In the genomic region with DNA sequence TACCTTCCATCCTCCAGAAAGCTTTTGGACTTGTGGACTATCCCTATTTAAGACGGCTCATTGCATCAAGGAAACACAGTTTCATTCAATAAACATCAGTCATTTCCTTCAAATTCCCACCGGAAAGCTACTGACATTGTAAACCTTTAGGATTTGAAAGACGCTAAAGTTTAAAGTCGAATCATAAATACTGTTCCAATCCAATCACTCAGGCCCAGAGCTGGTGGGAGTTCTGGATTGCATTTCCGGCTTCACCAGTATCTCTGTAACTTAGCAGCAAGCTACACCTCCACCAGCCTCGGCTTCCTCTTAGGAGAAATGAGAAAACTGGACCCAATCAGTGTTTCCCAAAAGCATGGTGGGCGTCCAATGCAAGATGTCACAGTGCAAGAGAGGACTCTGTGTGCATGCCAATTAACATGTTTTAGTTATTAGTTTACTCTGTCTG, we compare ENCODE assay signal across 9 cellular contexts. TPM values are rescaled to one million over a fixed set of nuclear protein-coding genes. Genes with fewer than 3 reads are reported as not detected.
DNase-seq lines count a peak whose midpoint lies in the region; ATAC-seq and TF ChIP-seq lines count a peak whose summit lies in the region.
"Had no signal": no experiment of that assay in that cellular context is flagged by ENCODE, and none has a peak within 500 bp of the region (broad histone marks: within the 10 kb centered on the region; RNA-seq: fewer than 3 reads in every experiment).

No MANE protein-coding gene starts in this region.

- peak overlapping the region; percentile 65 for H3K4me3 ChIP-seq in CD4-positive, CD25-positive, alpha-beta regulatory T cell (ENCODE audit: low read depth, low read length)
- peak overlapping the region; percentile 94 for H3K4me3 ChIP-seq in lower lobe of right lung

- H3K27ac Mint-ChIP-seq in CD4-positive, CD25-positive, alpha-beta regulatory T cell, result peak overlapping the region; percentile 26 to 91 (median 81)
- H3K27ac Mint-ChIP-seq in MCF 10A (ENCODE audit: low read depth, unreplicated experiment) (peak overlapping the region; percentile 90), type B pancreatic cell (peak overlapping the region; percentile 88)

- in situ Hi-C loops in KBM-7 (cut with MboI; ENCODE audit: low pct_unique_long_range_greater_than_20kb, low sequenced_read_pairs), result no loop called here

- H3K27me3 Mint-ChIP-seq in CD4-positive, CD25-positive, alpha-beta regulatory T cell, result peaks cover 5% of the 10 kb centered on the region
- H3K27me3 Mint-ChIP-seq in MCF 10A (ENCODE audit: insufficient read depth, unreplicated experiment) (no peaks in the 10 kb centered on the region), type B pancreatic cell (peaks cover 4% of the 10 kb centered on the region)

- no peaks in the 10 kb centered on the region for H3K9me3 ChIP-seq in CD4-positive, CD25-positive, alpha-beta regulatory T cell (ENCODE audit: control insufficient read depth in 2 of 2, low read length in 2 of 2)
- no peaks in the 10 kb centered on the region for H3K9me3 ChIP-seq in lower lobe of right lung

- peaks cover 23 to 62% (median 47%) of the 10 kb centered on the region in 4 donors for H3K4me1 Mint-ChIP-seq in CD4-positive, CD25-positive, alpha-beta regulatory T cell
- H3K4me1 Mint-ChIP-seq in MCF 10A (ENCODE audit: insufficient read depth, unreplicated experiment) (peaks cover 35% of the 10 kb centered on the region), type B pancreatic cell (ENCODE audit: unreplicated experiment) (peaks cover 28% of the 10 kb centered on the region)

- intact Hi-C loops in MCF 10A (cut with micrococcal nuclease) (loop anchor here (1.0 to 5.0 kb wide), 2 partner anchors 14 to 106 kb away; a partner anchor contains a TSS), lower lobe of right lung (cut with DNase I) (no loop called here)

- no peak for ATAC-seq in CD4-positive, CD25-positive, alpha-beta regulatory T cell (ENCODE audit: low read depth in 2 of 2)
- ATAC-seq in lower lobe of right lung (no peak), GM21786 (IDR thresholded peaks at IDR 0.05; ENCODE audit: unreplicated experiment) (no peak), GM21825 (IDR thresholded peaks at IDR 0.05; ENCODE audit: unreplicated experiment) (no peak)

- H3K27ac ChIP-seq in CD4-positive, CD25-positive, alpha-beta regulatory T cell (ENCODE audit: insufficient read depth, low read length, poor library complexity, severe bottlenecking), result no peak overlapping the region
- H3K27ac ChIP-seq in lower lobe of right lung, result no peak overlapping the region
- H3K27ac ChIP-seq: KMS-11 had no signal

- peak overlapping the region; percentile 91 to 95 (median 92) for H3K4me3 Mint-ChIP-seq in CD4-positive, CD25-positive, alpha-beta regulatory T cell
- peak overlapping the region; percentile 96 for H3K4me3 Mint-ChIP-seq in MCF 10A (ENCODE audit: unreplicated experiment)
- H3K4me3 Mint-ChIP-seq in type B pancreatic cell, result peak overlapping the region; percentile 91

- POLR2A ChIA-PET in MCF 10A (lab: Yijun Ruan, JAX), result interaction anchor here (0.6 to 5.4 kb wide), 6 partner anchors 12 to 1906 kb away, joined by 3 to 71 read pairs (median 5); a partner anchor contains a TSS

- TSS peak; percentile 55 for BruUV-seq in MCF 10A (replicated peaks; lab: Mats Ljungman, UMichigan)

- DNase-seq in CD4-positive, CD25-positive, alpha-beta regulatory T cell, result no peak
- DNase-seq in KBM-7 (peak; percentile 44), MCF 10A (ENCODE audit: unreplicated experiment) (peak; percentile 47), lower lobe of right lung (no peak), type B pancreatic cell (ENCODE audit: extremely low spot score, unreplicated experiment) (no peak)
- no peak for DNase-seq in stimulated activated CD4-positive, alpha-beta T cell treated with anti-CD3 and anti-CD28 coated beads, Interleukin-12 subunit alpha, Interleukin-12 subunit beta, amount 100 ng/mL, for 4 hours

- H3K9me3 Mint-ChIP-seq in CD4-positive, CD25-positive, alpha-beta regulatory T cell, result peaks cover 0 to 3% (median 2%) of the 10 kb centered on the region in 7 donors
- no peaks in the 10 kb centered on the region for H3K9me3 Mint-ChIP-seq in MCF 10A (ENCODE audit: unreplicated experiment)
- peaks cover 4% of the 10 kb centered on the region for H3K9me3 Mint-ChIP-seq in type B pancreatic cell

- TF ChIP-seq CTCF in MCF 10A (IDR thresholded peaks at IDR 0.05; ENCODE audit: unreplicated experiment) (no peak), lower lobe of right lung (IDR thresholded peaks at IDR 0.05) (no peak), type B pancreatic cell (conservative IDR thresholded peaks at IDR 0.05) (no peak)

- H3K36me3 Mint-ChIP-seq in CD4-positive, CD25-positive, alpha-beta regulatory T cell, result peaks cover 10% of the 10 kb centered on the region
- peaks cover 18% of the 10 kb centered on the region for H3K36me3 Mint-ChIP-seq in MCF 10A (ENCODE audit: insufficient read depth, unreplicated experiment)
- peaks cover 9% of the 10 kb centered on the region for H3K36me3 Mint-ChIP-seq in type B pancreatic cell

- H3K4me1 ChIP-seq in CD4-positive, CD25-positive, alpha-beta regulatory T cell (ENCODE audit: control insufficient read depth, insufficient read depth, low read length, poor library complexity, severe bottlenecking), result peaks cover 37% of the 10 kb centered on the region
- peaks cover 36% of the 10 kb centered on the region for H3K4me1 ChIP-seq in lower lobe of right lung

- CTCF ChIA-PET in MCF 10A (lab: Yijun Ruan, JAX), result interaction anchor here (0.6 to 1.7 kb wide), 3 partner anchors 14 to 281 kb away, joined by 3 to 4 read pairs (median 4); no protein-coding TSS in a partner anchor

- H3K27me3 ChIP-seq in CD4-positive, CD25-positive, alpha-beta regulatory T cell (ENCODE audit: control insufficient read depth, insufficient read depth, low read length), result no peaks in the 10 kb centered on the region
- no peaks in the 10 kb centered on the region for H3K27me3 ChIP-seq in lower lobe of right lung (ENCODE audit: low read depth)

- no peaks in the 10 kb centered on the region for H3K36me3 ChIP-seq in CD4-positive, CD25-positive, alpha-beta regulatory T cell (ENCODE audit: control insufficient read depth, insufficient read depth, low read length)
- H3K36me3 ChIP-seq in lower lobe of right lung, result no peaks in the 10 kb centered on the region

RNA-seq across cellular contexts. Expression of a gene that starts 1.6 kb away (rescaled TPM):
- 67.1 TPM for total RNA-seq in CD4-positive, CD25-positive, alpha-beta regulatory T cell
- 10 to 100 TPM; 24.9 to 37.7 (median 26.0) TPM for polyA plus RNA-seq in CD4-positive, CD25-positive, alpha-beta regulatory T cell
- total RNA-seq in MCF 10A (2022), result 36.9 and 41.8 TPM in 2 replicates
- 45.5 TPM for total RNA-seq in lower lobe of right lung
- total RNA-seq in type B pancreatic cell (ENCODE audit: low replicate concordance), result 38.2 and 45.5 TPM in 2 replicates

RNA-seq across cellular contexts. Expression of a gene that starts 13.7 kb away (rescaled TPM):
- total RNA-seq in CD4-positive, CD25-positive, alpha-beta regulatory T cell, result 27.4 TPM
- 10 to 100 TPM; 36.6 to 46.5 (median 41.8) TPM for polyA plus RNA-seq in CD4-positive, CD25-positive, alpha-beta regulatory T cell
- total RNA-seq in MCF 10A (2022) (27.4 and 31.2 TPM in 2 replicates), lower lobe of right lung (20.7 TPM), type B pancreatic cell (ENCODE audit: low replicate concordance) (27.4 and 29.2 TPM in 2 replicates)

Comparison
In these comparisons a context has a peak if more than half of its experiments do, and no peak if none do; other contexts are left out.
1. DNase-seq: peak in KBM-7 (single experiment) and MCF 10A (single experiment); none in CD4-positive, CD25-positive, alpha-beta regulatory T cell (0 of 3), lower lobe of right lung (single experiment), type B pancreatic cell (single experiment) and stimulated activated CD4-positive, alpha-beta T cell treated with anti-CD3 and anti-CD28 coated beads, Interleukin-12 subunit alpha, Interleukin-12 subunit beta, amount 100 ng/mL, for 4 hours (single experiment).
2. Peak in every context shown above with its lines, with median percentiles within 50 percentile points of each other: H3K27ac Mint-ChIP-seq and H3K4me3 Mint-ChIP-seq.